In the genomic region with DNA sequence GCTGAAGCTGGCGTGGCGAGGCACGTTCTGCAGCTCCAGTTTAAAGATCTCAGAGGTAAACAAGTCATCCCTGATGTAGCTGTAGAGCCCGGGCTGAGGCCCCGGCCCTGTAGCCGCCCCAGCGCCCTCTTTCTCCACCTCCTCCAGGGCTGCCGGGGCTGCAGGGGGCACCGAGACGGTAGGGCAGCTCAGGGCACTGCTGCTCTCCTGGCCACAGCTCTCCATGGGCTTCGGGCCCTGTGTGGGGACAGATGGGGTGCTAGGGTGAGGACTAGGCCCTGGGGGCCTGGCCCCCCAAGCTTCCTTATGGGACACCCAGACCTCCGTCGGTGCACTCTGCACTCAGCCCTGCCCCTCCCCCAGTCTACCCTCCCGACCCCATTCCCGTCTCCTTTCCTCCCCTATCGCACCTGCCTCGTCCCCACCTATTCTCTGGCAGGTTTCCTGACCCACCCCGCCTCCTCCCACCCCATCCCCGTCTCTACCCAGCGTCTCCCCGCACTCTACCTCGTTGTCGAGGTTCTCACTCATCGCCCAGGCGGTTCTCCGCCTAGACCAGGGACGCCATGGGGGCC, we compare ENCODE assay signal across 8 cellular contexts. TPM values are rescaled to one million over a fixed set of nuclear protein-coding genes. Genes with fewer than 3 reads are reported as not detected.
A peak's percentile ranks its signal among the peaks of the same experiment; 100 is the strongest.
DNase-seq lines count a peak whose midpoint lies in the region; ATAC-seq, FAIRE-seq and TF ChIP-seq lines count a peak whose summit lies in the region.

No MANE protein-coding gene starts in this region.

- H2BK15ac ChIP-seq in mesendoderm (replicated peaks; ENCODE audit: low read depth) = no peak overlapping the region

- DNase-seq in A549 (ENCODE audit: low read depth in 1 of 2, low spot score in 1 of 2) = no peak
- DNase-seq in central memory CD8-positive, alpha-beta T cell (ENCODE audit: low spot score in 2 of 2) = no peak
- DNase-seq in mesendoderm = no peak
- DNase-seq in erythroblast (lab: John Stamatoyannopoulos, UW) = no peak
- DNase-seq in DMS153 (lab: John Stamatoyannopoulos, UW) = no peak

- no peaks in the 10 kb centered on the region for H3K27me3 Mint-ChIP-seq in central memory CD8-positive, alpha-beta T cell

- peaks cover 33% of the 10 kb centered on the region for H3K36me3 Mint-ChIP-seq in central memory CD8-positive, alpha-beta T cell (ENCODE audit: insufficient read depth)

- H4K8ac ChIP-seq in mesendoderm (ENCODE audit: low read depth, low read length) = no peak overlapping the region

- no peak overlapping the region for H2BK120ac ChIP-seq in mesendoderm (ENCODE audit: low read depth, low read length)

- no peak overlapping the region for H4K5ac ChIP-seq in mesendoderm (ENCODE audit: low read length)

- no peak overlapping the region for H2BK5ac ChIP-seq in mesendoderm (ENCODE audit: low read length)

- peak overlapping the region; percentile 96 for H3K27ac Mint-ChIP-seq in central memory CD8-positive, alpha-beta T cell (ENCODE audit: low read depth)

- no peak for FAIRE-seq in A549 (lab: Jason Lieb, UNC)

- H3K36me3 ChIP-seq in HUES64 (ENCODE audit: insufficient read depth, low read length) = peaks cover 74% of the 10 kb centered on the region
- H3K36me3 ChIP-seq in mesendoderm (ENCODE audit: control insufficient read depth, insufficient read depth, low read length) = peaks cover 21% of the 10 kb centered on the region

- H3K4me3 Mint-ChIP-seq in central memory CD8-positive, alpha-beta T cell = peak overlapping the region; percentile 87

- 24% methylated on average over 5 of the region's 27 CpGs for WGBS in A549 (ENCODE audit: missing lambda C conversion rate)
- 21% methylated on average over 27 of the region's 27 CpGs for WGBS in HUES64
- no CpG with 5 or more reads among the region's 27 CpGs for WGBS in mesendoderm (ENCODE audit: extremely low coverage, insufficient coverage, low lambda C conversion rate)

- H3K18ac ChIP-seq in mesendoderm (ENCODE audit: low read length) = no peak overlapping the region

- H3K9me3 ChIP-seq in A549 (no peaks in the 10 kb centered on the region), HUES64 (ENCODE audit: insufficient read depth, low read depth, low read length) (no peaks in the 10 kb centered on the region)

- H3K4me3 ChIP-seq in A549 (peak overlapping the region; percentile 68), HUES64 (ENCODE audit: low read length) (peak overlapping the region; percentile 94), mesendoderm (ENCODE audit: low read length) (peak overlapping the region; percentile 91)

- H3K9ac ChIP-seq in HUES64 (ENCODE audit: low read depth, low read length) = peak overlapping the region; percentile 100
- H3K9ac ChIP-seq in mesendoderm (ENCODE audit: low read length) = peak overlapping the region; percentile 97

- no peak for TF ChIP-seq POLR2A in A549 (IDR thresholded peaks at IDR 0.05; ENCODE audit: low read length)
- TF ChIP-seq POLR2A in erythroblast (IDR thresholded peaks at IDR 0.05; ENCODE audit: low read length) = no peak

- peak overlapping the region; percentile 87 to 95 for H3K27ac ChIP-seq in A549
- peak overlapping the region; percentile 83 for H3K27ac ChIP-seq in HUES64 (ENCODE audit: low read depth, low read length)
- H3K27ac ChIP-seq in mesendoderm (ENCODE audit: low read depth, low read length) = no peak overlapping the region

- peak overlapping the region; percentile 93 for H2AK5ac ChIP-seq in mesendoderm (ENCODE audit: low read length)

- H3K79me1 ChIP-seq in mesendoderm (ENCODE audit: low read length) = peaks cover 17% of the 10 kb centered on the region

- ATAC-seq in A549 (peak; percentile 2 to 11; a peak in 3 of 6 replicates), HG03045 (IDR thresholded peaks at IDR 0.05; ENCODE audit: unreplicated experiment) (no peak)
- ATAC-seq in central memory CD8-positive, alpha-beta T cell (replicated peaks; ENCODE audit: extremely low read depth, poor library complexity, severe bottlenecking) = no peak
- ATAC-seq in activated CD4-positive, CD25-positive, alpha-beta regulatory T cell treated with anti-CD3 and anti-CD28 coated beads, Interleukin-2, amount 50 U/mL, for 24 hours = no peak

- peaks cover 51% of the 10 kb centered on the region for H3K79me2 ChIP-seq in mesendoderm (ENCODE audit: control insufficient read depth, insufficient read depth, low read length)

- CTCF ChIA-PET in A549 (lab: Yijun Ruan, JAX) = interaction anchor here (1.2 to 1.9 kb wide), 2 partner anchors 13 to 145 kb away, joined by 3 to 5 read pairs; no protein-coding TSS in a partner anchor

- no peaks in the 10 kb centered on the region for H3K9me3 Mint-ChIP-seq in central memory CD8-positive, alpha-beta T cell

- TF ChIP-seq EP300 in A549 (IDR thresholded peaks at IDR 0.05) = no peak

- H3K4me1 ChIP-seq in A549 = peaks cover 22% of the 10 kb centered on the region
- peaks cover 14% of the 10 kb centered on the region; the same call in 1 of the 2 replicates for H3K4me1 ChIP-seq in HUES64 (ENCODE audit: insufficient read depth, low read length)
- H3K4me1 ChIP-seq in mesendoderm (ENCODE audit: control insufficient read depth, low read depth, low read length) = peaks cover 2% of the 10 kb centered on the region

- peak overlapping the region; percentile 98 for H3K56ac ChIP-seq in mesendoderm (ENCODE audit: low read length)

- peak overlapping the region; percentile 17 for H3K4ac ChIP-seq in mesendoderm (ENCODE audit: low read depth, low read length)

- no peak for TF ChIP-seq CTCF in A549 (IDR thresholded peaks at IDR 0.05)

- peak overlapping the region; percentile 24 for H3K23ac ChIP-seq in mesendoderm (ENCODE audit: low read length)

- H3K27me3 ChIP-seq in HUES64 (ENCODE audit: insufficient read depth, low read length) (no peaks in the 10 kb centered on the region), mesendoderm (ENCODE audit: insufficient read depth, low read length, poor library complexity) (no peaks in the 10 kb centered on the region)

- no peak for TF ChIP-seq RAD21 in A549 (conservative IDR thresholded peaks at IDR 0.05 in 1 of 2, IDR thresholded peaks at IDR 0.05 in 1 of 2)

- H3K4me2 ChIP-seq in A549 (peak overlapping the region; percentile 94), mesendoderm (ENCODE audit: low read length) (peak overlapping the region; percentile 78)

- H3K4me1 Mint-ChIP-seq in central memory CD8-positive, alpha-beta T cell = peaks cover 42% of the 10 kb centered on the region

- POLR2A ChIA-PET in A549 (lab: Yijun Ruan, JAX) = no interaction called here

TF ChIP-seq in A549, 52 proteins besides CTCF, POLR2A, EP300 and RAD21 (continues in another document):
- TF ChIP-seq NPAS2 (CRISPR knock-in tag; IDR thresholded peaks at IDR 0.05; ENCODE audit: borderline replicate concordance) = no peak

RNA-seq across cellular contexts. Expression of a gene that starts 0.6 kb away (rescaled TPM):
- polyA plus RNA-seq in A549 (2011; rRNA removed) (197 and 239 TPM in 2 replicates), A549 (2017; fragmentation: RNase III; extraction: RNeasy Plus Mini Kit Qiagen cat#74134 plus additional on column Dnase treatment) (325 to 369 TPM (median 338 TPM) in 3 replicates)
- polyA plus RNA-seq in A549 (2012; cell fraction: cytosol; rRNA removed) = 564 and 757 TPM in 2 replicates
- 225 and 357 TPM in 2 replicates for polyA plus RNA-seq in A549 (2012; cell fraction: nucleus; rRNA removed)
- 125 and 144 TPM in 2 replicates for polyA minus RNA-seq in A549 (2011; rRNA and poly(A)+ RNA removed)
- 724 TPM for polyA plus RNA-seq in HUES64 (2013, experiment 1 of 2)
- polyA plus RNA-seq in HUES64 (2013, experiment 2 of 2) = 653 TPM
- polyA plus RNA-seq in mesendoderm (2013, experiment 1 of 2) = 750 TPM
- polyA plus RNA-seq in mesendoderm (2013, experiment 2 of 2) = 738 TPM

RNA-seq across cellular contexts. Expression of a gene that starts 0.6 kb away (rescaled TPM):
- polyA plus RNA-seq in A549 (2011; rRNA removed) = 11.6 and 12.3 TPM in 2 replicates
- 32.3 and 34.4 TPM in 2 replicates for polyA plus RNA-seq in A549 (2012; cell fraction: cytosol; rRNA removed)
- 163 and 177 TPM in 2 replicates for polyA plus RNA-seq in A549 (2012; cell fraction: nucleus; rRNA removed)
- 24.1 to 28.8 TPM (median 26.8 TPM) in 3 replicates for polyA plus RNA-seq in A549 (2017; fragmentation: RNase III; extraction: RNeasy Plus Mini Kit Qiagen cat#74134 plus additional on column Dnase treatment)
- 16.7 and 35.7 TPM in 2 replicates for polyA minus RNA-seq in A549 (2011; rRNA and poly(A)+ RNA removed)
- 36.4 TPM for polyA plus RNA-seq in HUES64 (2013, experiment 1 of 2)
- 26.3 TPM for polyA plus RNA-seq in HUES64 (2013, experiment 2 of 2)
- 22.5 TPM for polyA plus RNA-seq in mesendoderm (2013, experiment 1 of 2)
- polyA plus RNA-seq in mesendoderm (2013, experiment 2 of 2) = 21.9 TPM

RNA-seq across cellular contexts. Expression of a gene that starts 15.1 kb away (rescaled TPM):
- polyA plus RNA-seq in A549 (2011; rRNA removed) = 5.3 and 7.2 TPM in 2 replicates
- polyA plus RNA-seq in A549 (2012; cell fraction: cytosol; rRNA removed) = 41.3 and 45.4 TPM in 2 replicates
- polyA plus RNA-seq in A549 (2012; cell fraction: nucleus; rRNA removed) = 208 and 285 TPM in 2 replicates
- 24.2 to 29.0 TPM (median 28.1 TPM) in 3 replicates for polyA plus RNA-seq in A549 (2017; fragmentation: RNase III; extraction: RNeasy Plus Mini Kit Qiagen cat#74134 plus additional on column Dnase treatment)
- polyA minus RNA-seq in A549 (2011; rRNA and poly(A)+ RNA removed) = 1.8 and 4.6 TPM in 2 replicates
- polyA plus RNA-seq in HUES64 (2013, experiment 1 of 2) = 23.3 TPM
- polyA plus RNA-seq in HUES64 (2013, experiment 2 of 2) = 28.1 TPM
- polyA plus RNA-seq in mesendoderm (2013, experiment 1 of 2) = 24.9 TPM
- 24.7 TPM for polyA plus RNA-seq in mesendoderm (2013, experiment 2 of 2)

RNA-seq across cellular contexts. Expression of a gene that starts 34.4 kb away (rescaled TPM):
- polyA plus RNA-seq in A549 (2011; rRNA removed) (not detected in 2 replicates), A549 (2017; fragmentation: RNase III; extraction: RNeasy Plus Mini Kit Qiagen cat#74134 plus additional on column Dnase treatment) (not detected in 3 replicates)
- not detected in 2 replicates for polyA plus RNA-seq in A549 (2012; cell fraction: cytosol; rRNA removed)
- polyA plus RNA-seq in A549 (2012; cell fraction: nucleus; rRNA removed) = 0.05 TPM in 1 of 2 replicates, not detected in the other
- polyA minus RNA-seq in A549 (2011; rRNA and poly(A)+ RNA removed) = not detected in 2 replicates
- polyA plus RNA-seq in HUES64 (2013, experiment 1 of 2) = 0.15 TPM
- not detected for polyA plus RNA-seq in HUES64 (2013, experiment 2 of 2)
- polyA plus RNA-seq in mesendoderm (2013, experiment 1 of 2) = not detected
- polyA plus RNA-seq in mesendoderm (2013, experiment 2 of 2) = not detected

RNA-seq across cellular contexts. Expression of a gene that starts 36.4 kb away (rescaled TPM):
- 18.1 and 18.7 TPM in 2 replicates for polyA plus RNA-seq in A549 (2011; rRNA removed)
- polyA plus RNA-seq in A549 (2012; cell fraction: cytosol; rRNA removed) = 15.6 and 16.4 TPM in 2 replicates
- 65.3 and 77.7 TPM in 2 replicates for polyA plus RNA-seq in A549 (2012; cell fraction: nucleus; rRNA removed)
- polyA plus RNA-seq in A549 (2017; fragmentation: RNase III; extraction: RNeasy Plus Mini Kit Qiagen cat#74134 plus additional on column Dnase treatment) = 20.6 to 22.1 TPM (median 21.3 TPM) in 3 replicates
- 16.5 and 20.6 TPM in 2 replicates for polyA minus RNA-seq in A549 (2011; rRNA and poly(A)+ RNA removed)
- polyA plus RNA-seq in HUES64 (2013, experiment 1 of 2) = 27.2 TPM
- polyA plus RNA-seq in HUES64 (2013, experiment 2 of 2) = 25.4 TPM
- polyA plus RNA-seq in mesendoderm (2013, experiment 1 of 2) = 26.3 TPM
- 27.0 TPM for polyA plus RNA-seq in mesendoderm (2013, experiment 2 of 2)

Comparison
In these comparisons a context has a peak if more than half of its experiments do, and no peak if none do; other contexts are left out.
1. ATAC-seq: peak in A549 (2 of 2); none in central memory CD8-positive, alpha-beta T cell (single experiment), HG03045 (single experiment) and activated CD4-positive, CD25-positive, alpha-beta regulatory T cell treated with anti-CD3 and anti-CD28 coated beads, Interleukin-2, amount 50 U/mL, for 24 hours (0 of 2).
2. Peak in every context shown above with its lines, with median percentiles within 50 percentile points of each other: H3K4me3 ChIP-seq.